Comparison of ENCODE assay signal across 1 cellular context in genomic region chr18:3256693-3257626, GRCh38.
TF ChIP-seq lines count a peak whose summit lies in the region.

No MANE protein-coding gene starts in this region.

TF ChIP-seq in HEK293, 187 proteins besides CTCF, POLR2A, EP300 and RAD21 (continued from another document):
- TF ChIP-seq PRDM4 (tag by site-specific recombination; IDR thresholded peaks at IDR 0.05) (no peak), ZFHX2 (tag by site-specific recombination; conservative IDR thresholded peaks at IDR 0.05) (no peak), ZIC2 (tag by site-specific recombination; IDR thresholded peaks at IDR 0.05) (no peak), ELK4 (IDR thresholded peaks at IDR 0.05; ENCODE audit: borderline replicate concordance, low read depth, low read length) (no peak), KLF9 (tag by site-specific recombination; IDR thresholded peaks at IDR 0.05; ENCODE audit: low read depth) (no peak; the same call in 1 of the 2 replicates), ZNF488 (tag by site-specific recombination; IDR thresholded peaks at IDR 0.05) (no peak), ZNF776 (tag by site-specific recombination; IDR thresholded peaks at IDR 0.05; ENCODE audit: borderline replicate concordance) (no peak), ZNF555 (tag by site-specific recombination; conservative IDR thresholded peaks at IDR 0.05) (no peak), ZNF19 (tag by site-specific recombination; IDR thresholded peaks at IDR 0.05; ENCODE audit: low read depth) (no peak), MZF1 (tag by site-specific recombination; IDR thresholded peaks at IDR 0.05; ENCODE audit: borderline replicate concordance) (no peak), REPIN1 (tag by site-specific recombination; IDR thresholded peaks at IDR 0.05; ENCODE audit: low read depth) (no peak), ZNF175 (tag by site-specific recombination; IDR thresholded peaks at IDR 0.05) (no peak), KLF8 (tag by site-specific recombination; IDR thresholded peaks at IDR 0.05) (no peak)
TF ChIP-seq in HEK293: peak in this region for 22.
